7 cellular contexts compared by ENCODE assay signal in the genomic region with DNA sequence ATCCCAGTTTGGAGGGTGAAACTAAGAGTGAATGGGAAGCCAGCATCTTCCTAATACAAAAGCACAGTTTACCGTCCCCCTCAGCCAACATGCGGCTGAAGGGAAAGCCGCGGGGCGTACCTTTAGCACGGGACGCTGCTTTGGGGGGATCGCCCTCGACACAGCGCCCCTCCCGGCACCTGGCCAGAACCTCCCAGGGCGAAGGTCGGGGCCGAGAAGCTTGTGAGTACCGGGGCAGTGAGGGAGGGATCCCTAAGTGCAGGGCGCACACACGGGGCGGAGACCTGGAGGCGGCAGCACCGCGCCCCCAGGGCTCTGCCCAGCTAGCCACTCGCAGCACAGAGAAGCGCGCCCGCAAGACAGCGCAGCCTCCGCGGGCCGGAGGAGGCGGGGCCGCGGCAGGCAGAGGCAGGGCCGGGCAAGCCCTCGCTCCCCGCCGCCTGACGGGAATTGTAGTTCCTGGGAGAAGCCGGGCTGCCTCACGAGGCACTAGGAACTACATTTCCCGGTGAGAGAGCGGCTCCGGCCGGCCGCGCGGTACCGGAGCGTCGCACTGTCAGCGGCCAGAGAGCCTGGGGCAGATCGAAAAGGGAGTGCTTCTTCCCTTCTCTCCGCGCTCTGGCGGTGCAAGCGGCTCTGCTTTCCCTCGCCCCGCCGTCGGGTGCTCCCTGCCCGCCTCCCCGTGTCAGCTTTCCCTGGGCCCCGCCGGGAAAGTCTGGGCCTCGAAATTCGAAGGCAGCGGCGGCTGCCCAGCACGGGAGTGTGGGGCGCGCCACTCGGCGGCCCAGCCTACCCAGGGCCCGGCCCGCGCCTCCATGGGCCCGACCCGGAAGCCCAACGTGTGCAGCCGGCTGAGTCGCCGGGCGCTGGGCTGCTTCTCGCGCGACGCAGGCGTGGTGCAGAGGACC. TPM values are rescaled to one million over a fixed set of nuclear protein-coding genes. Genes with fewer than 3 reads are reported as not detected.
DNase-seq lines count a peak whose midpoint lies in the region; ATAC-seq and TF ChIP-seq lines count a peak whose summit lies in the region.

A gene with protein sequence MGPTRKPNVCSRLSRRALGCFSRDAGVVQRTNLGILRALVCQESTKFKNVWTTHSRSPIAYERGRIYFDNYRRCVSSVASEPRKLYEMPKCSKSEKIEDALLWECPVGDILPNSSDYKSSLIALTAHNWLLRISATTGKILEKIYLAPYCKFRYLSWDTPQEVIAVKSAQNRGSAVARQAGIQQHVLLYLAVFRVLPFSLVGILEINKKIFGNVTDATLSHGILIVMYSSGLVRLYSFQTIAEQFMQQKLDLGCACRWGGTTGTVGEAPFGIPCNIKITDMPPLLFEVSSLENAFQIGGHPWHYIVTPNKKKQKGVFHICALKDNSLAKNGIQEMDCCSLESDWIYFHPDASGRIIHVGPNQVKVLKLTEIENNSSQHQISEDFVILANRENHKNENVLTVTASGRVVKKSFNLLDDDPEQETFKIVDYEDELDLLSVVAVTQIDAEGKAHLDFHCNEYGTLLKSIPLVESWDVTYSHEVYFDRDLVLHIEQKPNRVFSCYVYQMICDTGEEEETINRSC (plus strand): TSS at position 464 of the 908 bp plus-strand sequence. CDS start 352 bp downstream, at position 816.
A gene with protein sequence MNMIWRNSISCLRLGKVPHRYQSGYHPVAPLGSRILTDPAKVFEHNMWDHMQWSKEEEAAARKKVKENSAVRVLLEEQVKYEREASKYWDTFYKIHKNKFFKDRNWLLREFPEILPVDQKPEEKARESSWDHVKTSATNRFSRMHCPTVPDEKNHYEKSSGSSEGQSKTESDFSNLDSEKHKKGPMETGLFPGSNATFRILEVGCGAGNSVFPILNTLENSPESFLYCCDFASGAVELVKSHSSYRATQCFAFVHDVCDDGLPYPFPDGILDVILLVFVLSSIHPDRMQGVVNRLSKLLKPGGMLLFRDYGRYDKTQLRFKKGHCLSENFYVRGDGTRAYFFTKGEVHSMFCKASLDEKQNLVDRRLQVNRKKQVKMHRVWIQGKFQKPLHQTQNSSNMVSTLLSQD (minus strand): TSS at position 228 of the 908 bp plus-strand sequence. CDS start 41,805 bp downstream, outside the sequence.

- peak; percentile 63 for TF ChIP-seq POLR2A in GM18505 (IDR thresholded peaks at IDR 0.05; ENCODE audit: borderline replicate concordance, extremely low read depth, insufficient read depth, insufficient read length)

- H3K27me3 ChIP-seq in hepatocyte: no peaks in the 10 kb centered on the region

- H3K79me2 ChIP-seq in hepatocyte: peaks cover 70% of the 10 kb centered on the region

- H3K27ac ChIP-seq in hepatocyte: peak within 1 kb of the TSS; percentile 98

- H3K4me3 ChIP-seq in astrocyte of the cerebellum (ENCODE audit: low read depth, low read length) (peak within 1 kb of the TSS; percentile 85), hepatocyte (peak within 1 kb of the TSS; percentile 68)

- no peaks in the 10 kb centered on the region for H3K9me3 ChIP-seq in hepatocyte (ENCODE audit: low read depth)

- in situ Hi-C loops in astrocyte of the cerebellum (cut with HindIII; ENCODE audit: low sequenced_read_pairs): no loop called here

- H3K9me2 ChIP-seq in hepatocyte (replicated peaks; ENCODE audit: insufficient read depth): no peaks in the 10 kb centered on the region

- 1% methylated on average over 86 of the region's 87 CpGs for WGBS in hepatocyte (ENCODE audit: low lambda C conversion rate, missing lambda C conversion rate)

- no peaks in the 10 kb centered on the region for H3K36me3 ChIP-seq in hepatocyte (replicated peaks; ENCODE audit: insufficient read depth, low read depth)

- DNase-seq in NCI-H2029 (lab: John Stamatoyannopoulos, UW): peak; percentile 90
- DNase-seq in T-helper 22 cell (ENCODE audit: low read depth): peak; percentile 93
- peak; percentile 85 for DNase-seq in astrocyte of the cerebellum (ENCODE audit: low read depth)
- peak; percentile 97 for DNase-seq in hepatocyte (ENCODE audit: low spot score)
- peak; percentile 97 for DNase-seq in retina

- H4K20me1 ChIP-seq in hepatocyte (ENCODE audit: insufficient read depth, poor library complexity, severe bottlenecking): no peaks in the 10 kb centered on the region

- H2AFZ ChIP-seq in hepatocyte: peak within 1 kb of the TSS; percentile 93

- H3K4me1 ChIP-seq in hepatocyte (ENCODE audit: insufficient read depth): peaks cover 13% of the 10 kb centered on the region

- H3K4me2 ChIP-seq in hepatocyte: peak within 1 kb of the TSS; percentile 79

- TF ChIP-seq CTCF in astrocyte of the cerebellum (IDR thresholded peaks at IDR 0.05; ENCODE audit: low read depth, low read length, missing control alignments) (peak; percentile 26), hepatocyte (IDR thresholded peaks at IDR 0.05; ENCODE audit: poor library complexity) (peak; percentile 46)

- ATAC-seq in GM18505 (IDR thresholded peaks at IDR 0.05; ENCODE audit: unreplicated experiment) (peak; percentile 88), HG02970 (IDR thresholded peaks at IDR 0.05; ENCODE audit: low FRiP score, unreplicated experiment) (peak; percentile 91)

RNA-seq across cellular contexts. Expression of the first gene that starts in this region (rescaled TPM):
- 12.0 and 14.2 TPM in 2 replicates for total RNA-seq in hepatocyte
- polyA plus RNA-seq in hepatocyte: 2.7 and 6.1 TPM in 2 replicates

RNA-seq across cellular contexts. Expression of the second gene that starts in this region (rescaled TPM):
- 30.5 and 31.9 TPM in 2 replicates for total RNA-seq in hepatocyte
- polyA plus RNA-seq in hepatocyte: 15.2 and 16.8 TPM in 2 replicates

Comparison
In these comparisons a context has a peak if more than half of its experiments do, and no peak if none do; other contexts are left out.
1. Peak in every context shown above with its lines: DNase-seq, ATAC-seq, H3K4me3 ChIP-seq and H3K27ac ChIP-seq.